Comparison of ENCODE assay signal across 9 cellular contexts in the genomic region with DNA sequence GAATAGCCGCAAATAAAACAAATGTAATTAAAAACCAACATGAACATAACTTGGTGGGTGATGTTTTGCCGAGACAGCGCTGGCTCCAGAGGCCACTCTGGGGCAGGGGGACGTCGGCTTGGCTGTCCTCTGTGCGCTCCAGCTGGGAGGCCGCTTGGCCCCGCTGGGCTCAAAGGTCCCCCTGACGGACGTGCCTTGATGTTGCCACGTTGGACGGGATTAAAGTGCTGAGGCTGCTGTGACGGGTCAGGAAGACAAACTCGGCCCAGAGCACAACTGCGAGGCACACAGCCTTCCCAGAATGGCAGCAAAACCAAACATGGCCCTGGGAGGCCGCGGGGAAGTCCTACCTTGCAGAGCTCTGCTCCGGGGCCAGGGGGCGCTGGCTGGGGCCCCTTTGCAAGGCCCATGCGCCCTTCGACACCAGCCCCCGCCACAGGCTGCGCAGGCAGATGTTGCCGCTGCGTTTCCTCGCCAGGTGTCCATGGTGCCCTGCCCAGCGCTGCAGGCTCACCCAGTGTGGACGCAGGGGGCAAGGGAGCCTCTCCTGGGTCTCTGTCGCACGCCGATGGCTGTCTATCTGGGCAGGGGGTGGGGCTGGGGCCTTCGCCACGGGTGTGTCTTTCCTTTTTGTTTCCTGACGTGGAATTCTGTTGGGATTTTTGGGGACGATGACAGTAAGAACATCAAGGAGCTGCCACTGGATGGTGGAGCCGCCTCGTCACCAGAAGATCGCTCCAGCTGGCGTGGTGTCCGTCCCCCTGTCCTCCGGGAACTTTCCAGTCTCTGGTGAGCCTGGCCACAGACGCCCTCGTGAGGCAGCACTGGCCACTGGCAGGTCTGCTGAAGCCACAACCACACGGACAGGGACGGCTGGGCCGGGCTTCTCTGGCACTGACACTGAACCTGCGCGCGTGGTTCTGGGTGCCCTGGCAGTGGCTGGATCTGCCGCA.
DNase-seq lines count a peak whose midpoint lies in the region; ATAC-seq and TF ChIP-seq lines count a peak whose summit lies in the region.
"Had no signal": no experiment of that assay in that cellular context is flagged by ENCODE, and none has a peak within 500 bp of the region (broad histone marks: within the 10 kb centered on the region; RNA-seq: fewer than 3 reads in every experiment).

No MANE protein-coding gene starts in this region.

- H3K4me1 Mint-ChIP-seq in activated CD8-positive, alpha-beta memory T cell treated with anti-CD3 and anti-CD28 coated beads, Interleukin-2, amount 10 ng/mL, durations not matched to agents 7 days and 5 days, result no peaks in the 10 kb centered on the region
- peaks cover 6% of the 10 kb centered on the region for H3K4me1 Mint-ChIP-seq in neural crest cell

- peaks cover 0 to 30% (median 5%) of the 10 kb centered on the region in 3 donors for H3K4me1 ChIP-seq in gastroesophageal sphincter

- no peak for TF ChIP-seq CTCF in HL-60 (IDR thresholded peaks at IDR 0.05; ENCODE audit: insufficient read depth, low read length)
- TF ChIP-seq CTCF in gastroesophageal sphincter (IDR thresholded peaks at IDR 0.05), result peak in 3 of 4 experiments; percentile 60 to 79 (median 72)
- peak; percentile 56 for TF ChIP-seq CTCF in neural crest cell (conservative IDR thresholded peaks at IDR 0.05)

- 85 to 100% methylated on average over 1 to 7 of the region's 50 CpGs for WGBS in gastroesophageal sphincter (ENCODE audit: low coverage in 1 of 2), 2 donors

- H3K36me3 Mint-ChIP-seq in activated CD8-positive, alpha-beta memory T cell treated with anti-CD3 and anti-CD28 coated beads, Interleukin-2, amount 10 ng/mL, durations not matched to agents 7 days and 5 days, result no peaks in the 10 kb centered on the region
- no peaks in the 10 kb centered on the region for H3K36me3 Mint-ChIP-seq in neural crest cell (ENCODE audit: low read depth)

- H3K4me3 ChIP-seq in HL-60 (replicated peaks; ENCODE audit: insufficient read depth, low read length) (peak overlapping the region; percentile 14; the same call in 1 of the 2 replicates), gastroesophageal sphincter (peak overlapping the region; percentile 24 to 44)

- no peak overlapping the region for H3K27ac ChIP-seq in HL-60 (replicated peaks)
- peak overlapping the region in 1 of 4 donors; percentile 53 for H3K27ac ChIP-seq in gastroesophageal sphincter
- H3K27ac ChIP-seq: KMS-11 had no signal

- TF ChIP-seq EP300 in gastroesophageal sphincter (IDR thresholded peaks at IDR 0.05), result no peak

- CTCF ChIA-PET in activated CD8-positive, alpha-beta memory T cell treated with anti-CD3 and anti-CD28 coated beads, Interleukin-2, amount 10 ng/mL, durations not matched to agents 7 days and 5 days (lab: Charles Lee), result interaction anchor here (1.2 to 1.7 kb wide), 2 partner anchors 23 to 198 kb away, joined by 3 read pairs; no protein-coding TSS in a partner anchor

- H3K36me3 ChIP-seq in gastroesophageal sphincter, result no peaks in the 10 kb centered on the region

- DNase-seq in CD1c-positive myeloid dendritic cell (ENCODE audit: extremely low spot score) (peak; percentile 34), HL-60 (ENCODE audit: low read depth in 1 of 2, low spot score in 1 of 2) (no peak), neural crest cell (ENCODE audit: low read depth, low spot score) (peak; percentile 51), SKM-1 (lab: John Stamatoyannopoulos, UW; ENCODE audit: unreplicated experiment) (no peak), NCI-H446 treated with DMSO at 0.1 percent for 48 hours (lab: John Stamatoyannopoulos, UW) (no peak), KBM-7 (no peak)
- peak; percentile 43 for DNase-seq in activated CD8-positive, alpha-beta memory T cell treated with anti-CD3 and anti-CD28 coated beads, Interleukin-2, amount 10 ng/mL, durations not matched to agents 7 days and 5 days

- peaks cover 8% of the 10 kb centered on the region for H3K27me3 Mint-ChIP-seq in activated CD8-positive, alpha-beta memory T cell treated with anti-CD3 and anti-CD28 coated beads, Interleukin-2, amount 10 ng/mL, durations not matched to agents 7 days and 5 days
- peaks cover 4% of the 10 kb centered on the region for H3K27me3 Mint-ChIP-seq in neural crest cell (ENCODE audit: low read depth)

- no peak for TF ChIP-seq POLR2A in gastroesophageal sphincter (IDR thresholded peaks at IDR 0.05)

- H3K27ac Mint-ChIP-seq in activated CD8-positive, alpha-beta memory T cell treated with anti-CD3 and anti-CD28 coated beads, Interleukin-2, amount 10 ng/mL, durations not matched to agents 7 days and 5 days, result no peak overlapping the region
- no peak overlapping the region for H3K27ac Mint-ChIP-seq in neural crest cell (ENCODE audit: unreplicated experiment)

- in situ Hi-C loops in KBM-7 (cut with MboI; ENCODE audit: low pct_unique_long_range_greater_than_20kb, low sequenced_read_pairs), result no loop called here

- H3K9me3 Mint-ChIP-seq in activated CD8-positive, alpha-beta memory T cell treated with anti-CD3 and anti-CD28 coated beads, Interleukin-2, amount 10 ng/mL, durations not matched to agents 7 days and 5 days (ENCODE audit: low read depth), result no peaks in the 10 kb centered on the region
- H3K9me3 Mint-ChIP-seq in neural crest cell, result no peaks in the 10 kb centered on the region

- ATAC-seq in activated CD8-positive, alpha-beta memory T cell treated with anti-CD3 and anti-CD28 coated beads, Interleukin-2, amount 10 ng/mL, durations not matched to agents 7 days and 5 days, result peak; percentile 24
- ATAC-seq in gastroesophageal sphincter, result peak; percentile 81

- peak overlapping the region; percentile 18 for H3K4me3 Mint-ChIP-seq in activated CD8-positive, alpha-beta memory T cell treated with anti-CD3 and anti-CD28 coated beads, Interleukin-2, amount 10 ng/mL, durations not matched to agents 7 days and 5 days
- H3K4me3 Mint-ChIP-seq in neural crest cell, result peak overlapping the region; percentile 83

- H3K9me3 ChIP-seq in gastroesophageal sphincter, result no peaks in the 10 kb centered on the region

- H3K27me3 ChIP-seq in HL-60 (ENCODE audit: insufficient read depth, poor library complexity, severe bottlenecking), result no peaks in the 10 kb centered on the region
- H3K27me3 ChIP-seq in gastroesophageal sphincter, result no peaks in the 10 kb centered on the region

Comparison
In these comparisons a context has a peak if more than half of its experiments do, and no peak if none do; other contexts are left out.
1. DNase-seq: peak in CD1c-positive myeloid dendritic cell (single experiment), activated CD8-positive, alpha-beta memory T cell treated with anti-CD3 and anti-CD28 coated beads, Interleukin-2, amount 10 ng/mL, durations not matched to agents 7 days and 5 days (single experiment) and neural crest cell (single experiment); none in HL-60 (0 of 2), SKM-1 (single experiment), NCI-H446 treated with DMSO at 0.1 percent for 48 hours (single experiment) and KBM-7 (single experiment).